Comparison of ENCODE assay signal across 24 cellular contexts in genomic region chr10:46319383-46319782, GRCh38. TPM values are rescaled to one million over a fixed set of nuclear protein-coding genes. Genes with fewer than 3 reads are reported as not detected.
"Had no signal": no experiment of that assay in that cellular context is flagged by ENCODE, and none has a peak within 500 bp of the region (broad histone marks: within the 10 kb centered on the region; RNA-seq: fewer than 3 reads in every experiment).

No MANE protein-coding gene starts in this region.

- H3K9ac ChIP-seq: SK-N-SH had no signal

- FAIRE-seq: TTC549 had no signal

- H3K27me3 ChIP-seq: brain microvascular endothelial cell, SJCRH30 had no signal

- ATAC-seq: activated naive CD8-positive, alpha-beta T cell treated with anti-CD3 and anti-CD28 coated beads, Interleukin-2, amount 50 U/mL, for 24 hours; Panc1 had no signal

- H3K36me3 ChIP-seq: brain microvascular endothelial cell, SJCRH30 had no signal

- H3K4me2 ChIP-seq: SK-N-SH had no signal

- H3K4me3 ChIP-seq: SJCRH30 had no signal

- DNase-seq: activated CD4-positive, alpha-beta memory T cell treated with anti-CD3 and anti-CD28 coated beads for 36 hours; activated CD4-positive, alpha-beta T cell treated with anti-CD3 and anti-CD28 coated beads, Interleukin-2, amount 50 U/mL, for 1 hour; activated CD8-positive, alpha-beta memory T cell treated with anti-CD3 and anti-CD28 coated beads, Interleukin-2, amount 50 U/mL, for 48 hours; activated effector memory CD4-positive, alpha-beta T cell treated with Interleukin-2 at 50 U/mL for 16 hours; activated naive CD4-positive, alpha-beta T cell treated with anti-CD3 and anti-CD28 coated beads, Interleukin-2, amount 10 ng/mL, durations not matched to agents 7 days and 5 days; activated naive CD8-positive, alpha-beta T cell treated with anti-CD3 and anti-CD28 coated beads, Interleukin-2, amount 50 U/mL, for 24 hours; activated T-cell treated with anti-CD3 and anti-CD28 coated beads, Interleukin-2, amount 50 U/mL, for 48 hours; amniotic stem cell; aorta; brain microvascular endothelial cell; NCI-H1105; NCI-H1930; NCI-H2081 treated with DMSO at 0.1 percent for 48 hours; NCI-H226; NCI-H446 treated with DMSO at 0.1 percent for 48 hours; NCI-H69; SHP77; SJCRH30; SK-N-SH had no signal

- H3K4me1 ChIP-seq: SJCRH30 had no signal

- H3K27ac ChIP-seq: brain microvascular endothelial cell, SJCRH30 had no signal

- H3K9me3 ChIP-seq: SJCRH30, SK-N-SH had no signal

RNA-seq across cellular contexts. Expression of gene ANTXRL, which starts 32.6 kb away (rescaled TPM):
- total RNA-seq: activated CD4-positive, alpha-beta memory T cell treated with anti-CD3 and anti-CD28 coated beads for 36 hours; chondrocyte; MCF 10A; RPMI7951; SJCRH30 had no signal
- polyA plus RNA-seq: aorta, SK-N-SH had no signal

RNA-seq across cellular contexts. Expression of gene ANXA8L1, which starts 56.2 kb away (rescaled TPM):
- total RNA-seq: activated CD4-positive, alpha-beta memory T cell treated with anti-CD3 and anti-CD28 coated beads for 36 hours; aorta; SJCRH30 had no signal
